10 cellular contexts compared by ENCODE assay signal in genomic region chr13:45695198-45695730, GRCh38. TPM values are rescaled to one million over a fixed set of nuclear protein-coding genes. Genes with fewer than 3 reads are reported as not detected.
A peak's percentile ranks its signal among the peaks of the same experiment; 100 is the strongest.
DNase-seq lines count a peak whose midpoint lies in the region; ATAC-seq lines count a peak whose summit lies in the region.
"Had no signal": no experiment of that assay in that cellular context is flagged by ENCODE, and none has a peak within 500 bp of the region (broad histone marks: within the 10 kb centered on the region; RNA-seq: fewer than 3 reads in every experiment).

No MANE protein-coding gene starts in this region.

- no peak overlapping the region for H3K4me3 Mint-ChIP-seq in activated naive CD4-positive, alpha-beta T cell treated with anti-CD3 and anti-CD28 coated beads for 36 hours
- H3K4me3 Mint-ChIP-seq in stimulated activated effector memory CD8-positive, alpha-beta T cell treated with anti-CD3 and anti-CD28 coated beads, Interleukin-12 subunit alpha, Interleukin-12 subunit beta, amount 100 ng/mL, for 72 hours: no peak overlapping the region
- H3K4me3 Mint-ChIP-seq: B cell had no signal

- peak; percentile 46 for DNase-seq in activated naive CD4-positive, alpha-beta T cell treated with anti-CD3 and anti-CD28 coated beads for 36 hours
- no peak for DNase-seq in activated naive CD4-positive, alpha-beta T cell treated with anti-CD3 and anti-CD28 coated beads, Interleukin-2, amount 50 U/mL, for 16 hours
- peak; percentile 91 to 99 for DNase-seq in NOMO-1 (lab: John Stamatoyannopoulos, UW; ENCODE audit: unreplicated experiment in 2 of 2)
- peak in 1 of 2 donors; percentile 67 for DNase-seq in stimulated activated effector memory CD8-positive, alpha-beta T cell treated with anti-CD3 and anti-CD28 coated beads, Interleukin-12 subunit alpha, Interleukin-12 subunit beta, amount 100 ng/mL, for 72 hours (ENCODE audit: low spot score in 2 of 2)
- no peak for DNase-seq in NCI-H146 treated with DMSO at 0.1 percent for 48 hours (lab: John Stamatoyannopoulos, UW; ENCODE audit: unreplicated experiment)
- no peak for DNase-seq in amniotic stem cell (lab: John Stamatoyannopoulos, UW)
- DNase-seq: tibial artery had no signal

- peaks cover 3% of the 10 kb centered on the region for H3K9me3 Mint-ChIP-seq in activated naive CD4-positive, alpha-beta T cell treated with anti-CD3 and anti-CD28 coated beads for 36 hours
- H3K9me3 Mint-ChIP-seq in stimulated activated effector memory CD8-positive, alpha-beta T cell treated with anti-CD3 and anti-CD28 coated beads, Interleukin-12 subunit alpha, Interleukin-12 subunit beta, amount 100 ng/mL, for 72 hours: no peaks in the 10 kb centered on the region

- H3K36me3 Mint-ChIP-seq in activated naive CD4-positive, alpha-beta T cell treated with anti-CD3 and anti-CD28 coated beads for 36 hours (ENCODE audit: low read depth): no peaks in the 10 kb centered on the region
- no peaks in the 10 kb centered on the region for H3K36me3 Mint-ChIP-seq in stimulated activated effector memory CD8-positive, alpha-beta T cell treated with anti-CD3 and anti-CD28 coated beads, Interleukin-12 subunit alpha, Interleukin-12 subunit beta, amount 100 ng/mL, for 72 hours

- H3K27me3 Mint-ChIP-seq in activated naive CD4-positive, alpha-beta T cell treated with anti-CD3 and anti-CD28 coated beads for 36 hours (ENCODE audit: low read depth): no peaks in the 10 kb centered on the region
- H3K27me3 Mint-ChIP-seq: B cell had no signal

- intact Hi-C loops in activated naive CD4-positive, alpha-beta T cell treated with anti-CD3 and anti-CD28 coated beads for 36 hours (cut with micrococcal nuclease): no loop called here

- H3K27ac Mint-ChIP-seq in activated naive CD4-positive, alpha-beta T cell treated with anti-CD3 and anti-CD28 coated beads for 36 hours: peak overlapping the region; percentile 59
- H3K27ac Mint-ChIP-seq in stimulated activated effector memory CD8-positive, alpha-beta T cell treated with anti-CD3 and anti-CD28 coated beads, Interleukin-12 subunit alpha, Interleukin-12 subunit beta, amount 100 ng/mL, for 72 hours: peak overlapping the region; percentile 15
- H3K27ac Mint-ChIP-seq: B cell had no signal

- CTCF ChIA-PET in activated naive CD4-positive, alpha-beta T cell treated with anti-CD3 and anti-CD28 coated beads for 36 hours (lab: Charles Lee): interaction anchor here (1.1 to 1.3 kb wide), 2 partner anchors 11 to 71 kb away, joined by 4 read pairs; no protein-coding TSS in a partner anchor

- ATAC-seq in HG02759 (IDR thresholded peaks at IDR 0.05; ENCODE audit: unreplicated experiment) (peak; percentile 63), HG03342 (IDR thresholded peaks at IDR 0.05; ENCODE audit: unreplicated experiment) (no peak)
- ATAC-seq in stimulated activated effector memory CD8-positive, alpha-beta T cell treated with anti-CD3 and anti-CD28 coated beads, Interleukin-12 subunit alpha, Interleukin-12 subunit beta, amount 100 ng/mL, for 72 hours: peak; percentile 87

- peaks cover 19% of the 10 kb centered on the region for H3K4me1 Mint-ChIP-seq in activated naive CD4-positive, alpha-beta T cell treated with anti-CD3 and anti-CD28 coated beads for 36 hours (ENCODE audit: low read depth)
- peaks cover 13% of the 10 kb centered on the region for H3K4me1 Mint-ChIP-seq in stimulated activated effector memory CD8-positive, alpha-beta T cell treated with anti-CD3 and anti-CD28 coated beads, Interleukin-12 subunit alpha, Interleukin-12 subunit beta, amount 100 ng/mL, for 72 hours

RNA-seq across cellular contexts. Expression of gene CBY2, which starts 6.9 kb away (rescaled TPM):
- not detected for total RNA-seq in activated naive CD4-positive, alpha-beta T cell treated with anti-CD3 and anti-CD28 coated beads for 36 hours
- total RNA-seq: B cell had no signal

Comparison
In these comparisons a context has a peak if more than half of its experiments do, and no peak if none do; other contexts are left out.
1. DNase-seq: peak in activated naive CD4-positive, alpha-beta T cell treated with anti-CD3 and anti-CD28 coated beads for 36 hours (single experiment) and NOMO-1 (2 of 2); none in activated naive CD4-positive, alpha-beta T cell treated with anti-CD3 and anti-CD28 coated beads, Interleukin-2, amount 50 U/mL, for 16 hours (single experiment), NCI-H146 treated with DMSO at 0.1 percent for 48 hours (single experiment) and amniotic stem cell (single experiment).